ENCODE assay signal across 19 cellular contexts in genomic region chr7:134795231-134795630, GRCh38. TPM values are rescaled to one million over a fixed set of nuclear protein-coding genes. Genes with fewer than 3 reads are reported as not detected.
DNase-seq lines count a peak whose midpoint lies in the region; ATAC-seq and TF ChIP-seq lines count a peak whose summit lies in the region.
"Had no signal": no experiment of that assay in that cellular context is flagged by ENCODE, and none has a peak within 500 bp of the region (broad histone marks: within the 10 kb centered on the region; RNA-seq: fewer than 3 reads in every experiment).

No MANE protein-coding gene starts in this region.

- H3K9ac ChIP-seq in IMR-90 (ENCODE audit: low read depth, low read length), result no peak overlapping the region

- TF ChIP-seq POLR2A in IMR-90 (IDR thresholded peaks at IDR 0.05; ENCODE audit: low read depth, low read length), result no peak

- peaks cover 70% of the 10 kb centered on the region for H3K36me3 Mint-ChIP-seq in osteocyte (ENCODE audit: unreplicated experiment)

- H3K4me3 ChIP-seq in IMR-90 (ENCODE audit: insufficient read depth, low read depth, low read length) (no peak overlapping the region), coronary artery (no peak overlapping the region), tibial artery (no peak overlapping the region)
- H3K4me3 ChIP-seq: A549 had no signal

- no peaks in the 10 kb centered on the region for H3K9me3 Mint-ChIP-seq in osteocyte (ENCODE audit: unreplicated experiment)

- H4K20me1 ChIP-seq in IMR-90 (ENCODE audit: insufficient read depth, low read length), result peaks cover 92% of the 10 kb centered on the region

- H3K27ac ChIP-seq in IMR-90 (ENCODE audit: insufficient read depth, low read length) (no peak overlapping the region), coronary artery (peak overlapping the region; percentile 54 to 65), tibial artery (peak overlapping the region; percentile 89 to 94)
- H3K27ac ChIP-seq: A549 had no signal

- no peak overlapping the region for H2AFZ ChIP-seq in IMR-90 (replicated peaks; ENCODE audit: low read length, poor library complexity)

- H3K4me1 ChIP-seq in IMR-90 (ENCODE audit: control insufficient read depth, insufficient read depth, low read length), result peaks cover 17% of the 10 kb centered on the region
- peaks cover 0 to 100% (median 60%) of the 10 kb centered on the region in 4 donors for H3K4me1 ChIP-seq in tibial artery
- H3K4me1 ChIP-seq: A549 had no signal

- TF ChIP-seq CTCF in IMR-90 (conservative IDR thresholded peaks at IDR 0.05; ENCODE audit: low read depth, low read length), result no peak
- no peak for TF ChIP-seq CTCF in coronary artery (IDR thresholded peaks at IDR 0.05)
- no peak for TF ChIP-seq CTCF in osteocyte (IDR thresholded peaks at IDR 0.05)
- no peak for TF ChIP-seq CTCF in tibial artery (IDR thresholded peaks at IDR 0.05)

- no peak overlapping the region for H2BK20ac ChIP-seq in IMR-90 (ENCODE audit: low read depth, low read length)

- dilution Hi-C loops in IMR-90 (cut with HindIII; ENCODE audit: low sequenced_read_pairs, unreplicated experiment), result no loop called here

- H3K27ac Mint-ChIP-seq in osteocyte (ENCODE audit: unreplicated experiment), result peak overlapping the region; percentile 72
- H3K27ac Mint-ChIP-seq: CD4-positive, alpha-beta memory T cell had no signal

- H3K9me1 ChIP-seq in IMR-90 (ENCODE audit: insufficient read depth, low read length), result peaks cover 13% of the 10 kb centered on the region

- H3K23ac ChIP-seq in IMR-90 (ENCODE audit: low read depth, low read length), result no peak overlapping the region

- DNase-seq in IMR-90 (no peak), coronary artery (ENCODE audit: low spot score) (no peak), osteocyte (ENCODE audit: extremely low spot score, unreplicated experiment) (no peak), tibial artery (no peak), hypothalamus (lab: John Stamatoyannopoulos, UW) (no peak), activated gamma-delta T cell treated with Interleukin-2 at 50 U/mL for 16 hours (no peak)
- DNase-seq: CD4-positive, alpha-beta memory T cell; H7; KG1; MV-4-11; NCI-H1694 treated with DMSO at 0.1 percent for 48 hours; NCI-H2107; NCI-H510A; NCI-H774; OCI-M1; SHP77 had no signal

- no peak overlapping the region for H3K56ac ChIP-seq in IMR-90 (ENCODE audit: extremely low read depth, insufficient read depth, low read length)

- no peaks in the 10 kb centered on the region for H3K27me3 Mint-ChIP-seq in osteocyte (ENCODE audit: unreplicated experiment)

- 83% methylated on average over 1 of the region's 5 CpGs; no CpG with 5 or more reads in 1 of the 2 experiments for WGBS in IMR-90 (ENCODE audit: extremely low coverage in 2 of 2, insufficient read length in 1 of 2), 2 experiments

- H2BK5ac ChIP-seq in IMR-90 (ENCODE audit: low read depth, low read length, poor library complexity, severe bottlenecking), result peak overlapping the region; percentile 42

- no peak overlapping the region for H2BK15ac ChIP-seq in IMR-90 (ENCODE audit: low read depth, low read length)

- H2AK9ac ChIP-seq in IMR-90 (replicated peaks; ENCODE audit: low read depth, low read length, poor library complexity), result no peak overlapping the region

- peaks cover 90% of the 10 kb centered on the region for H3K4me1 Mint-ChIP-seq in osteocyte (ENCODE audit: unreplicated experiment)
- H3K4me1 Mint-ChIP-seq: CD4-positive, alpha-beta memory T cell had no signal

- BruUV-seq in IMR-90 (replicated peaks; lab: Mats Ljungman, UMichigan), result no TSS peak

- no peak overlapping the region for H3K4ac ChIP-seq in IMR-90 (ENCODE audit: low read depth, low read length)

- no peak overlapping the region for H3K4me3 Mint-ChIP-seq in osteocyte (ENCODE audit: unreplicated experiment)
- H3K4me3 Mint-ChIP-seq: CD4-positive, alpha-beta memory T cell had no signal

- TF ChIP-seq RAD21 in IMR-90 (IDR thresholded peaks at IDR 0.05; ENCODE audit: low read length), result no peak

- no peaks in the 10 kb centered on the region for H3K9me3 ChIP-seq in IMR-90 (ENCODE audit: control insufficient read depth, insufficient read depth, low read length)
- no peaks in the 10 kb centered on the region for H3K9me3 ChIP-seq in tibial artery
- H3K9me3 ChIP-seq: A549 had no signal

- H4K5ac ChIP-seq in IMR-90 (ENCODE audit: low read depth, low read length), result no peak overlapping the region

- in situ Hi-C loops in IMR-90 (cut with MboI; ENCODE audit: low sequenced_read_pairs), result no loop called here

- H3K18ac ChIP-seq in IMR-90 (ENCODE audit: low read depth, low read length), result no peak overlapping the region

- H2BK120ac ChIP-seq in IMR-90 (ENCODE audit: low read depth, low read length), result no peak overlapping the region

- peaks cover 3 to 60% of the 10 kb centered on the region in 2 experiments; a peak in 3 of 4 replicates for H3K79me1 ChIP-seq in IMR-90 (ENCODE audit: low read depth in 1 of 2, low read length in 2 of 2)

- intact Hi-C loops in IMR-90 (cut with micrococcal nuclease), result no loop called here
- intact Hi-C loops in tibial artery (cut with DNase I; ENCODE audit: low total_unique reads), result no loop called here

- H3K27me3 ChIP-seq in IMR-90 (ENCODE audit: control insufficient read depth, insufficient read depth, low read length) (no peaks in the 10 kb centered on the region), tibial artery (no peaks in the 10 kb centered on the region)

- no peak for ATAC-seq in IMR-90 (ENCODE audit: low read depth)
- no peak for ATAC-seq in GM21717 (IDR thresholded peaks at IDR 0.05; ENCODE audit: unreplicated experiment)
- ATAC-seq: A549, HepG2 had no signal

- no peak overlapping the region for H4K91ac ChIP-seq in IMR-90 (ENCODE audit: insufficient read depth, low read depth, low read length)

- peaks cover 22% of the 10 kb centered on the region for H3K36me3 ChIP-seq in IMR-90 (ENCODE audit: control insufficient read depth, insufficient read depth, low read length)
- no peaks in the 10 kb centered on the region for H3K36me3 ChIP-seq in tibial artery

- no peak overlapping the region for H2AK5ac ChIP-seq in IMR-90 (ENCODE audit: low read depth, low read length)

- no peak overlapping the region for H3K4me2 ChIP-seq in IMR-90 (ENCODE audit: low read depth, low read length)
- H3K4me2 ChIP-seq: A549 had no signal

- CTCF ChIA-PET in IMR-90 (lab: Yijun Ruan, JAX), result interaction anchor here (0.6 kb wide), 1 partner anchor 67 kb away, joined by 3 read pairs; no protein-coding TSS in a partner anchor

- POLR2A ChIA-PET in IMR-90 (lab: Charles Lee; ENCODE audit: unreplicated experiment), result no interaction called here

- H4K8ac ChIP-seq in IMR-90 (ENCODE audit: low read depth in 2 of 2, low read length in 2 of 2), result no peak overlapping the region; a peak in 1 of 4 replicates

- no peak overlapping the region for H3K14ac ChIP-seq in IMR-90 (replicated peaks; ENCODE audit: low read depth, low read length)

TF ChIP-seq in IMR-90, 13 proteins besides CTCF, POLR2A, EP300 and RAD21:
- TF ChIP-seq MAZ (IDR thresholded peaks at IDR 0.05; ENCODE audit: borderline replicate concordance, low read depth, low read length) (no peak), MAFK (IDR thresholded peaks at IDR 0.05; ENCODE audit: low read depth, low read length) (no peak), CEBPB (IDR thresholded peaks at IDR 0.05; ENCODE audit: low read depth, low read length) (no peak), NFE2L2 (IDR thresholded peaks at IDR 0.05; ENCODE audit: low read depth, low read length) (no peak), ELK1 (IDR thresholded peaks at IDR 0.05; ENCODE audit: borderline replicate concordance, low read depth, low read length) (no peak), SMC3 (IDR thresholded peaks at IDR 0.05; ENCODE audit: low read depth, low read length) (no peak), FOS (IDR thresholded peaks at IDR 0.05; ENCODE audit: low read depth, low read length) (no peak), RFX5 (IDR thresholded peaks at IDR 0.05; ENCODE audit: low read depth, low read length) (no peak)

RNA-seq across cellular contexts. Expression of gene CALD1, which starts 15.8 kb away (rescaled TPM):
- 487 and 532 TPM in 2 replicates for total RNA-seq in IMR-90 (2012; rRNA removed)
- 375 and 382 TPM in 2 replicates for polyA plus RNA-seq in IMR-90 (2012; rRNA removed)
- 140 and 308 TPM in 2 replicates for polyA plus RNA-seq in IMR-90 (2012; cell fraction: cytosol; rRNA removed)
- 114 and 384 TPM in 2 replicates for polyA plus RNA-seq in IMR-90 (2012; cell fraction: nucleus; rRNA removed; ENCODE audit: low replicate concordance)
- total RNA-seq in osteocyte, result 781 and 807 TPM in 2 replicates
- total RNA-seq: CD4-positive, alpha-beta memory T cell had no signal
